In the genomic region with DNA sequence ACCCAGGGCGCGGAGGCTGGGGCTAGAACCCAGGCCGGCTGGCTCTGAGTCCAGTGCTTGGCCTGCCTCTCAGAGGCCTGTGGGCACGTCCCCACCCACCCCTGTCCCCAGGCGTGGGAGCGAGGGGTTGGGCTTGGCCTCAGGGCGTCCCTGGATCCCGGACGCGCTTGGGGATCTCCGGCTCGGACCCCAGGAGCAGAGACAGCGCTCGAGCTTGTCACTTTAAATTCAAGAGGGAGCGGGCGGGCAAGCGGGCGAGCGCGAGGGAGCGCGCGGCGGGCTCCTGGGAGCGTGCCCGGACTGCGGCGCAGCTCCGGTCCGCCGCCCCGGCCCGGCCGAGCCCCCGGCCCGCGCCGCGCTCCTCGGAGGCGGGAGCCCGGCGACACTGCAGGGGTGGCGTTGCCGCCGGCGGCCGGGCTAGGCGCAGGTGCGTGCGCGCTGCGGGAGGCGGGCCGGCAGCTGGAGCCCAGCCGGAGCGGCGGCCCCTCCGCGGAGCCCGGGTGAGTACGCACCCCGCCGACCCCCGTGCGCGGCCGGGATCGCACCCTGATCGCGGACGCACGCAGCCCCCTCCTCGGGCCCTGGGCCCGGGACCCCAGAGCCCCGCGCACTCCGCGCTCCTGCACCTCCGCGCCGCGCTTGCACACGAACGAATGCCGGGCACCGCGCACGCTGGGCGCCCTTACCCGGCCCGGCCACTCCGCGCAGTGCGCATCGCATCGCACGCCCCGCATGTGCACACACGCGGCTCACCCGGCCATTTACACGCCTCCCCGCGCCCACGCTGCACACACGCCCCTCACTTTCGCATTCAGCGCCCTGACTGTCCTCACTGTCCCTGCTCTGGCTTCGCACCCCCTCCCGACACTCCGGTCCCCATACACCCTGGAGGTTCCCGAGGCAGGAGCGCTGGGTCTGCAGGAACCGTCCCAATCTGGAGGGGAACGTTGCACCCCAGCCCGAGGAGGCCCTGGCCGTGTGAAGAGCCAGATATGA, we compare ENCODE assay signal across 8 cellular contexts. TPM values are rescaled to one million over a fixed set of nuclear protein-coding genes. Genes with fewer than 3 reads are reported as not detected.
DNase-seq lines count a peak whose midpoint lies in the region; ATAC-seq and TF ChIP-seq lines count a peak whose summit lies in the region.

TSS of gene SYT12 (plus strand) at position 174 of the 996 bp plus-strand sequence. CDS start 7,011 bp downstream, outside the sequence.

- H3K27me3 ChIP-seq in AG04450 (ENCODE audit: control insufficient read depth, insufficient read depth, low read length) = peaks cover 2% of the 10 kb centered on the region
- peaks cover 39% of the 10 kb centered on the region for H3K27me3 ChIP-seq in HUES48 (ENCODE audit: control insufficient read depth, insufficient read depth, low read length)
- H3K27me3 ChIP-seq in body of pancreas = no peaks in the 10 kb centered on the region
- no peaks in the 10 kb centered on the region for H3K27me3 ChIP-seq in kidney epithelial cell (ENCODE audit: control insufficient read depth, insufficient read depth, low read length)
- H3K27me3 ChIP-seq in stomach smooth muscle (ENCODE audit: control insufficient read depth in 1 of 2, insufficient read depth in 2 of 2, low read length in 2 of 2) = peaks cover 23 to 28% of the 10 kb centered on the region in 2 donors

- TF ChIP-seq CTCF in AG04450 (IDR thresholded peaks at IDR 0.05; ENCODE audit: low read depth, low read length) = no peak
- no peak for TF ChIP-seq CTCF in body of pancreas (IDR thresholded peaks at IDR 0.05)
- no peak for TF ChIP-seq CTCF in kidney epithelial cell (IDR thresholded peaks at IDR 0.05; ENCODE audit: insufficient read depth, low read length, poor library complexity, severe bottlenecking)

- H3K4me3 Mint-ChIP-seq in activated T-helper 1 cell treated with anti-CD3 and anti-CD28 coated beads, Interleukin-12 subunit alpha, Interleukin-12 subunit beta, Interleukin-2, Interleukin-4 antibody, amounts not matched to agents 30 ng/mL and 10 ng/mL and 1 ng/mL, durations not matched to agents 14 hours and 24 hours and 36 hours = no peak within 1 kb of the TSS

- no peaks in the 10 kb centered on the region for H3K9me3 Mint-ChIP-seq in activated T-helper 1 cell treated with anti-CD3 and anti-CD28 coated beads, Interleukin-12 subunit alpha, Interleukin-12 subunit beta, Interleukin-2, Interleukin-4 antibody, amounts not matched to agents 30 ng/mL and 10 ng/mL and 1 ng/mL, durations not matched to agents 14 hours and 24 hours and 36 hours

- H3K36me3 ChIP-seq in HUES48 (ENCODE audit: control insufficient read depth, insufficient read depth, low read length) (no peaks in the 10 kb centered on the region), body of pancreas (replicated peaks in 1 of 2; ENCODE audit: insufficient read depth in 1 of 2, low read depth in 2 of 2) (no peaks in the 10 kb centered on the region), kidney epithelial cell (ENCODE audit: control insufficient read depth, insufficient read depth, low read length) (no peaks in the 10 kb centered on the region), stomach smooth muscle (ENCODE audit: control insufficient read depth in 2 of 2, insufficient read depth in 2 of 2, low read length in 2 of 2) (no peaks in the 10 kb centered on the region)

- no peaks in the 10 kb centered on the region; the same call in 1 of the 2 replicates for H3K9me3 ChIP-seq in AG04450 (ENCODE audit: control insufficient read depth, insufficient read depth, low read length)
- no peaks in the 10 kb centered on the region for H3K9me3 ChIP-seq in HUES48 (ENCODE audit: control insufficient read depth, insufficient read depth, low read length)
- no peaks in the 10 kb centered on the region for H3K9me3 ChIP-seq in body of pancreas
- H3K9me3 ChIP-seq in stomach smooth muscle (ENCODE audit: control insufficient read depth in 2 of 2, low read length in 2 of 2) = no peaks in the 10 kb centered on the region

- CTCF ChIA-PET in AG04450 (lab: Charles Lee) = interaction anchor here (2.2 kb wide), 1 partner anchor 13 kb away, joined by 8 read pairs; no protein-coding TSS in a partner anchor

- H3K27ac Mint-ChIP-seq in activated T-helper 1 cell treated with anti-CD3 and anti-CD28 coated beads, Interleukin-12 subunit alpha, Interleukin-12 subunit beta, Interleukin-2, Interleukin-4 antibody, amounts not matched to agents 30 ng/mL and 10 ng/mL and 1 ng/mL, durations not matched to agents 14 hours and 24 hours and 36 hours = no peak within 1 kb of the TSS

- peaks cover 12% of the 10 kb centered on the region for H3K4me1 Mint-ChIP-seq in activated T-helper 1 cell treated with anti-CD3 and anti-CD28 coated beads, Interleukin-12 subunit alpha, Interleukin-12 subunit beta, Interleukin-2, Interleukin-4 antibody, amounts not matched to agents 30 ng/mL and 10 ng/mL and 1 ng/mL, durations not matched to agents 14 hours and 24 hours and 36 hours (ENCODE audit: low read depth)

- H3K9ac ChIP-seq in HUES48 (ENCODE audit: low read depth, low read length) (no peak within 1 kb of the TSS), stomach smooth muscle (ENCODE audit: low read length in 2 of 2) (no peak within 1 kb of the TSS)

- peak; percentile 50 for ATAC-seq in body of pancreas
- no peak for ATAC-seq in GM21825 (IDR thresholded peaks at IDR 0.05; ENCODE audit: unreplicated experiment)

- DNase-seq in AG04450 (ENCODE audit: low read depth, low spot score) (no peak), body of pancreas (peak in 2 of 4 donors; percentile 3 to 12), kidney epithelial cell (ENCODE audit: low read depth) (no peak), NAMALWA (ENCODE audit: low spot score) (no peak)
- DNase-seq in activated T-helper 1 cell treated with anti-CD3 and anti-CD28 coated beads, Interleukin-12 subunit alpha, Interleukin-12 subunit beta, Interleukin-2, Interleukin-4 antibody, amounts not matched to agents 30 ng/mL and 10 ng/mL and 1 ng/mL, durations not matched to agents 14 hours and 24 hours and 36 hours (ENCODE audit: low spot score) = no peak

- peaks cover 5% of the 10 kb centered on the region; the same call in 1 of the 2 replicates for H3K4me1 ChIP-seq in HUES48 (ENCODE audit: control insufficient read depth, insufficient read depth, low read length)
- H3K4me1 ChIP-seq in body of pancreas = peaks cover 18% of the 10 kb centered on the region
- peaks cover 14% of the 10 kb centered on the region for H3K4me1 ChIP-seq in stomach smooth muscle (ENCODE audit: control insufficient read depth, insufficient read depth, low read length)

- 2 to 5% methylated on average over 8 to 72 of the region's 118 CpGs for WGBS in body of pancreas, 2 donors

- H3K27ac ChIP-seq in AG04450 (ENCODE audit: low read depth, low read length) = no peak within 1 kb of the TSS
- no peak within 1 kb of the TSS for H3K27ac ChIP-seq in HUES48 (ENCODE audit: low read depth, low read length)
- H3K27ac ChIP-seq in body of pancreas = no peak within 1 kb of the TSS
- no peak within 1 kb of the TSS for H3K27ac ChIP-seq in stomach smooth muscle (ENCODE audit: low read length)

- TF ChIP-seq POLR2A in body of pancreas (IDR thresholded peaks at IDR 0.05) = no peak

- H3K4me3 ChIP-seq in AG04450 (ENCODE audit: low read depth, low read length) = peak within 1 kb of the TSS; percentile 52
- H3K4me3 ChIP-seq in HUES48 (ENCODE audit: low read depth, low read length) = peak within 1 kb of the TSS; percentile 61
- H3K4me3 ChIP-seq in body of pancreas = no peak within 1 kb of the TSS
- H3K4me3 ChIP-seq in kidney epithelial cell (ENCODE audit: low read depth, low read length) = peak within 1 kb of the TSS; percentile 42
- H3K4me3 ChIP-seq in stomach smooth muscle (ENCODE audit: low read length in 2 of 2) = peak within 1 kb of the TSS; percentile 49 to 66

- POLR2A ChIA-PET in AG04450 (lab: Yijun Ruan, JAX) = interaction anchor here (1.3 kb wide), 1 partner anchor 10 kb away, joined by 4 read pairs; no protein-coding TSS in a partner anchor

- intact Hi-C loops in body of pancreas (cut with DNase I) = no loop called here
- intact Hi-C loops in activated T-helper 1 cell treated with anti-CD3 and anti-CD28 coated beads, Interleukin-12 subunit alpha, Interleukin-12 subunit beta, Interleukin-2, Interleukin-4 antibody, amounts not matched to agents 30 ng/mL and 10 ng/mL and 1 ng/mL, durations not matched to agents 14 hours and 24 hours and 36 hours (cut with micrococcal nuclease) = no loop called here

- H3K27me3 Mint-ChIP-seq in activated T-helper 1 cell treated with anti-CD3 and anti-CD28 coated beads, Interleukin-12 subunit alpha, Interleukin-12 subunit beta, Interleukin-2, Interleukin-4 antibody, amounts not matched to agents 30 ng/mL and 10 ng/mL and 1 ng/mL, durations not matched to agents 14 hours and 24 hours and 36 hours (ENCODE audit: insufficient read depth) = peaks cover 60% of the 10 kb centered on the region

- H3K36me3 Mint-ChIP-seq in activated T-helper 1 cell treated with anti-CD3 and anti-CD28 coated beads, Interleukin-12 subunit alpha, Interleukin-12 subunit beta, Interleukin-2, Interleukin-4 antibody, amounts not matched to agents 30 ng/mL and 10 ng/mL and 1 ng/mL, durations not matched to agents 14 hours and 24 hours and 36 hours (ENCODE audit: low read depth) = no peaks in the 10 kb centered on the region

RNA-seq across cellular contexts. Expression of gene SYT12, which starts in this region (rescaled TPM):
- 0.30 and 0.41 TPM in 2 replicates for polyA plus RNA-seq in AG04450 (2011; rRNA removed)
- 0.09 and 0.46 TPM in 2 replicates for polyA minus RNA-seq in AG04450 (2011; rRNA and poly(A)+ RNA removed)
- total RNA-seq in body of pancreas = under 1 TPM in 1 of 2 donors, not detected in 1; 0.78 TPM
- 0.08 and 0.48 TPM in 2 replicates for total RNA-seq in kidney epithelial cell
- total RNA-seq in activated T-helper 1 cell treated with anti-CD3 and anti-CD28 coated beads, Interleukin-12 subunit alpha, Interleukin-12 subunit beta, Interleukin-2, Interleukin-4 antibody, amounts not matched to agents 30 ng/mL and 10 ng/mL and 1 ng/mL, durations not matched to agents 14 hours and 24 hours and 36 hours = not detected in 2 replicates

Comparison
In these comparisons a context has a peak if more than half of its experiments do, and no peak if none do; other contexts are left out.
1. Peak in ATAC-seq in body of pancreas; RNA of the gene not detected or under 1 TPM.
2. H3K4me3 ChIP-seq: peak in AG04450 (single experiment), HUES48 (single experiment), kidney epithelial cell (single experiment) and stomach smooth muscle (2 of 2); none in body of pancreas (0 of 2).